Comparison of ENCODE assay signal across 1 cellular context in genomic region chr3:53813876-53814275, GRCh38.
TF ChIP-seq lines count a peak whose summit lies in the region.

No MANE protein-coding gene starts in this region.

TF ChIP-seq in HepG2, 621 proteins besides CTCF, POLR2A, EP300 and RAD21:
- no peak for TF ChIP-seq ZNF335 (CRISPR knock-in tag; IDR thresholded peaks at IDR 0.05)
- TF ChIP-seq POLR2G (IDR thresholded peaks at IDR 0.05; ENCODE audit: low read depth, low read length) = peak; percentile 46; the same call in 1 of the 2 replicates
- no peak for TF ChIP-seq LRRFIP1 (CRISPR knock-in tag; conservative IDR thresholded peaks at IDR 0.05)
- TF ChIP-seq BCL6 (CRISPR knock-in tag; IDR thresholded peaks at IDR 0.05) = no peak
- TF ChIP-seq KAT8 (CRISPR knock-in tag; IDR thresholded peaks at IDR 0.05) = no peak
- TF ChIP-seq POLR2AphosphoS5 (IDR thresholded peaks at IDR 0.05; ENCODE audit: low read depth, low read length) = peak; percentile 22; the same call in 1 of the 2 replicates
- 0 out of 2 replicates have a peak, but pooled peaks have one; percentile 26 for TF ChIP-seq ARID2 (CRISPR knock-in tag; IDR thresholded peaks at IDR 0.05; ENCODE audit: borderline replicate concordance)
